Comparison of ENCODE assay signal across 28 cellular contexts in genomic region chr5:53643445-53643844, GRCh38.
DNase-seq lines count a peak whose midpoint lies in the region; ATAC-seq and TF ChIP-seq lines count a peak whose summit lies in the region.
"Had no signal": no experiment of that assay in that cellular context is flagged by ENCODE, and none has a peak within 500 bp of the region (broad histone marks: within the 10 kb centered on the region; RNA-seq: fewer than 3 reads in every experiment).

No MANE protein-coding gene starts in this region.

- no peaks in the 10 kb centered on the region for H3K9me3 Mint-ChIP-seq in GM23338
- H3K9me3 Mint-ChIP-seq: activated T-cell treated with anti-CD3 and anti-CD28 coated beads, Interleukin-2, amount 50 U/mL, for 72 hours; CD8-positive, alpha-beta memory T cell; central memory CD8-positive, alpha-beta T cell; dendritic cell treated with granulocyte-macrophage colony-stimulating factor and Interleukin-4, amounts not matched to agents 40 ng/mL and 50 ng/mL, for 4 days; nephron progenitor cell; T-helper 1 cell treated with Interleukin-12 subunit alpha and Interleukin-12 subunit beta and Interleukin-4 antibody, amounts not matched to agents 30 μg/mL and 1 μg/mL, for 36 hours had no signal

- H3K4me3 ChIP-seq in GM23338, result no peak overlapping the region
- H3K4me3 ChIP-seq in LNCaP clone FGC (ENCODE audit: low read depth, low read length), result no peak overlapping the region
- H3K4me3 ChIP-seq in epithelial cell of esophagus (ENCODE audit: low read length), result no peak overlapping the region
- H3K4me3 ChIP-seq: ovary, vagina had no signal

- peaks cover 54% of the 10 kb centered on the region for H3K4me1 Mint-ChIP-seq in GM23338

- H4K20me1 ChIP-seq in GM23338 (replicated peaks; ENCODE audit: insufficient read depth), result no peaks in the 10 kb centered on the region

- H3K36me3 Mint-ChIP-seq in GM23338 (ENCODE audit: low read depth), result peaks cover 16% of the 10 kb centered on the region

- no peak overlapping the region for H3K4me2 ChIP-seq in GM23338
- H3K4me2 ChIP-seq: SK-N-SH had no signal

- no peaks in the 10 kb centered on the region for H3K36me3 ChIP-seq in GM23338 (ENCODE audit: insufficient read depth)
- H3K36me3 ChIP-seq: BE2C, ovary, vagina had no signal

- peak; percentile 78 for ATAC-seq in GM23338
- ATAC-seq: activated T-cell treated with anti-CD3 and anti-CD28 coated beads, Interleukin-2, amount 50 U/mL, for 72 hours; stimulated activated naive CD8-positive, alpha-beta T cell treated with anti-CD3 and anti-CD28 coated beads, Interleukin-15, Interleukin-2, amounts not matched to agents 100 U/mL and 50 U/mL, for 24 hours had no signal

- no peaks in the 10 kb centered on the region for H3K27me3 ChIP-seq in GM23338 (ENCODE audit: insufficient read depth)
- H3K27me3 ChIP-seq: BE2C, ovary, vagina had no signal

- H3K4me3 Mint-ChIP-seq in GM23338, result no peak overlapping the region
- H3K4me3 Mint-ChIP-seq: activated T-cell treated with anti-CD3 and anti-CD28 coated beads, Interleukin-2, amount 50 U/mL, for 72 hours; CD8-positive, alpha-beta memory T cell; central memory CD8-positive, alpha-beta T cell; dendritic cell treated with granulocyte-macrophage colony-stimulating factor and Interleukin-4, amounts not matched to agents 40 ng/mL and 50 ng/mL, for 4 days; nephron progenitor cell; T-helper 1 cell treated with Interleukin-12 subunit alpha and Interleukin-12 subunit beta and Interleukin-4 antibody, amounts not matched to agents 30 μg/mL and 1 μg/mL, for 36 hours had no signal

- no peaks in the 10 kb centered on the region for H3F3A ChIP-seq in GM23338 (replicated peaks; ENCODE audit: low read depth)

- H3K79me2 ChIP-seq in GM23338 (replicated peaks; ENCODE audit: insufficient read depth), result no peaks in the 10 kb centered on the region

- no peak overlapping the region for H3K27ac ChIP-seq in GM23338 (ENCODE audit: low read depth)
- H3K27ac ChIP-seq: ovary, vagina had no signal

- H3K27ac Mint-ChIP-seq in GM23338, result peak overlapping the region; percentile 41
- H3K27ac Mint-ChIP-seq: activated T-cell treated with anti-CD3 and anti-CD28 coated beads, Interleukin-2, amount 50 U/mL, for 72 hours; dendritic cell treated with granulocyte-macrophage colony-stimulating factor and Interleukin-4, amounts not matched to agents 40 ng/mL and 50 ng/mL, for 4 days; nephron progenitor cell; T-helper 1 cell treated with Interleukin-12 subunit alpha and Interleukin-12 subunit beta and Interleukin-4 antibody, amounts not matched to agents 30 μg/mL and 1 μg/mL, for 36 hours had no signal

- peak; percentile 50 for DNase-seq in GM23338 (ENCODE audit: low spot score)
- peak; percentile 4 for DNase-seq in LNCaP clone FGC (ENCODE audit: low read depth)
- peak; percentile 14 for DNase-seq in epithelial cell of esophagus (ENCODE audit: low read depth)
- peak; percentile 2 for DNase-seq in myocyte (ENCODE audit: low read depth)
- DNase-seq in epidermal melanocyte (ENCODE audit: insufficient read length, low spot score), result no peak
- DNase-seq in effector CD8-positive, alpha-beta T cell (lab: John Stamatoyannopoulos, UW), result no peak
- DNase-seq in NCI-H187 (lab: John Stamatoyannopoulos, UW), result no peak
- no peak for DNase-seq in NCI-H2081 treated with DMSO at 0.1 percent for 48 hours (lab: John Stamatoyannopoulos, UW)
- DNase-seq: activated CD4-positive, CD25-positive, alpha-beta regulatory T cell; activated T-cell treated with anti-CD3 and anti-CD28 coated beads, Interleukin-2, amount 50 U/mL, for 72 hours; BE2C; CD8-positive, alpha-beta memory T cell; DMS153; HCEC 1CT; IMR-90; kidney glomerular epithelial cell; NCI-H1048; NCI-H524; nephron progenitor cell; OCI-M1; ovary; SK-N-SH; stimulated activated CD4-positive, alpha-beta T cell treated with anti-CD3 and anti-CD28 coated beads, Interleukin-2, amount 100 ng/mL, for 24 hours; stimulated activated naive CD8-positive, alpha-beta T cell treated with anti-CD3 and anti-CD28 coated beads, Interleukin-15, Interleukin-2, amounts not matched to agents 100 U/mL and 50 U/mL, for 24 hours had no signal

- no peak for TF ChIP-seq CTCF in GM23338 (conservative IDR thresholded peaks at IDR 0.05; ENCODE audit: low read depth in 2 of 2)
- TF ChIP-seq CTCF in LNCaP clone FGC (IDR thresholded peaks at IDR 0.05; ENCODE audit: control insufficient read depth, extremely low read depth, insufficient read depth), result no peak
- TF ChIP-seq CTCF in epithelial cell of esophagus (IDR thresholded peaks at IDR 0.05; ENCODE audit: insufficient read depth, low read depth, low read length, missing control alignments), result no peak

- H3K27me3 Mint-ChIP-seq in GM23338 (ENCODE audit: insufficient read depth, low read depth, poor library complexity), result no peaks in the 10 kb centered on the region
- H3K27me3 Mint-ChIP-seq: CD8-positive, alpha-beta memory T cell; central memory CD8-positive, alpha-beta T cell had no signal

- H3K9me2 ChIP-seq in GM23338 (ENCODE audit: insufficient read depth), result no peaks in the 10 kb centered on the region
- H3K9me2 ChIP-seq: SK-N-SH had no signal

- no peak overlapping the region for H2AFZ ChIP-seq in GM23338

- peaks cover 61% of the 10 kb centered on the region for H3K4me1 ChIP-seq in GM23338 (ENCODE audit: insufficient read depth)
- H3K4me1 ChIP-seq: BE2C had no signal

TF ChIP-seq in GM23338, 12 proteins besides CTCF, POLR2A, EP300 and RAD21 (continues in another document):
- TF ChIP-seq EZH2 (IDR thresholded peaks at IDR 0.05; ENCODE audit: low read depth, unreplicated experiment) (no peak), EZH2phosphoT487 (IDR thresholded peaks at IDR 0.05; ENCODE audit: unreplicated experiment) (no peak), ZNF331 (CRISPR knock-in tag; IDR thresholded peaks at IDR 0.05; ENCODE audit: low read depth) (no peak), JUNB (IDR thresholded peaks at IDR 0.05; ENCODE audit: unreplicated experiment) (no peak), POLR2AphosphoS5 (IDR thresholded peaks at IDR 0.05; ENCODE audit: low read depth) (no peak), ZNF114 (CRISPR knock-in tag; IDR thresholded peaks at IDR 0.05) (no peak), STAT1 (IDR thresholded peaks at IDR 0.05; ENCODE audit: unreplicated experiment) (no peak), CREB1 (CRISPR knock-in tag; IDR thresholded peaks at IDR 0.05; ENCODE audit: low read depth) (no peak)
- TF ChIP-seq, protein P1, sequence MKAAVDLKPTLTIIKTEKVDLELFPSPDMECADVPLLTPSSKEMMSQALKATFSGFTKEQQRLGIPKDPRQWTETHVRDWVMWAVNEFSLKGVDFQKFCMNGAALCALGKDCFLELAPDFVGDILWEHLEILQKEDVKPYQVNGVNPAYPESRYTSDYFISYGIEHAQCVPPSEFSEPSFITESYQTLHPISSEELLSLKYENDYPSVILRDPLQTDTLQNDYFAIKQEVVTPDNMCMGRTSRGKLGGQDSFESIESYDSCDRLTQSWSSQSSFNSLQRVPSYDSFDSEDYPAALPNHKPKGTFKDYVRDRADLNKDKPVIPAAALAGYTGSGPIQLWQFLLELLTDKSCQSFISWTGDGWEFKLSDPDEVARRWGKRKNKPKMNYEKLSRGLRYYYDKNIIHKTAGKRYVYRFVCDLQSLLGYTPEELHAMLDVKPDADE (IDR thresholded peaks at IDR 0.05), result no peak

Comparison
In these comparisons a context has a peak if more than half of its experiments do, and no peak if none do; other contexts are left out.
1. DNase-seq: peak in GM23338 (single experiment), LNCaP clone FGC (single experiment), epithelial cell of esophagus (single experiment) and myocyte (single experiment); none in epidermal melanocyte (single experiment), effector CD8-positive, alpha-beta T cell (single experiment), NCI-H187 (0 of 2) and NCI-H2081 treated with DMSO at 0.1 percent for 48 hours (single experiment).